In genomic region chr21:36060159-36060921, GRCh38 we compare ENCODE assay signal across 8 cellular contexts. TPM values are rescaled to one million over a fixed set of nuclear protein-coding genes. Genes with fewer than 3 reads are reported as not detected.
DNase-seq lines count a peak whose midpoint lies in the region; TF ChIP-seq lines count a peak whose summit lies in the region.

SETD4 (minus strand) TSS chr21:36060526; CDS start chr21:36058888, 1,638 bp downstream.

- DNase-seq in ELR (ENCODE audit: low read depth) (peak; percentile 94), H9 (peak; percentile 94), MG63 (peak; percentile 92), SHP77 treated with DMSO at 0.1 percent for 48 hours (lab: John Stamatoyannopoulos, UW) (peak; percentile 85), fibroblast of villous mesenchyme (ENCODE audit: low read depth) (peak; percentile 91), neural crest cell (ENCODE audit: low read depth, low spot score) (peak; percentile 91)
- peak; percentile 98 for DNase-seq in activated effector memory CD4-positive, alpha-beta T cell treated with anti-CD3 and anti-CD28 coated beads, Interleukin-2, amount 50 U/mL, for 16 hours

- H3K4me1 ChIP-seq in H9 (ENCODE audit: insufficient read depth, low read length) (0 out of 2 replicates have a peak, but pooled peaks cover 3% of the 10 kb centered on the region), stomach smooth muscle (ENCODE audit: control insufficient read depth, insufficient read depth, low read length) (peaks cover 10% of the 10 kb centered on the region)

- no peaks in the 10 kb centered on the region for H4K20me1 ChIP-seq in H9 (ENCODE audit: control insufficient read depth, insufficient read depth, insufficient read length)

- no CpG with 5 or more reads among the region's 57 CpGs for WGBS in H9 (ENCODE audit: extremely low coverage, insufficient read length, low lambda C conversion rate)

- H3K9me3 Mint-ChIP-seq in H9, result no peaks in the 10 kb centered on the region; a peak in 1 of 5 replicates
- no peaks in the 10 kb centered on the region for H3K9me3 Mint-ChIP-seq in neural crest cell

- H3K23me2 ChIP-seq in H9 (ENCODE audit: insufficient read length, low read depth, low read length, poor library complexity, severe bottlenecking), result peaks cover 7% of the 10 kb centered on the region

- peaks cover 20 to 25% of the 10 kb centered on the region in 2 experiments for H3K4me1 Mint-ChIP-seq in H9
- H3K4me1 Mint-ChIP-seq in neural crest cell, result peaks cover 25% of the 10 kb centered on the region

- H3K27me3 Mint-ChIP-seq in H9 (ENCODE audit: low read depth) (no peaks in the 10 kb centered on the region; the same call in 1 of the 2 replicates), neural crest cell (ENCODE audit: low read depth) (peaks cover 18% of the 10 kb centered on the region)

- peaks cover 4% of the 10 kb centered on the region; the same call in 1 of the 2 replicates for H3K79me2 ChIP-seq in H9 (ENCODE audit: insufficient read depth, low read length)

- H3K56ac ChIP-seq in H9 (ENCODE audit: insufficient read length, low read depth, low read length), result no peak within 1 kb of the TSS

- H2BK12ac ChIP-seq in H9 (ENCODE audit: insufficient read length, low read depth, low read length), result no peak within 1 kb of the TSS

- peak within 1 kb of the TSS; percentile 85 for H3K18ac ChIP-seq in H9 (ENCODE audit: insufficient read length, low read depth, low read length)

- H2AFZ ChIP-seq in H9 (ENCODE audit: low read length), result no peak within 1 kb of the TSS

- H2BK120ac ChIP-seq in H9 (ENCODE audit: low read depth, low read length, poor library complexity, severe bottlenecking), result peak within 1 kb of the TSS; percentile 53

- H3K4me2 ChIP-seq in H9 (ENCODE audit: insufficient read depth, insufficient read length, low read length), result peak within 1 kb of the TSS; percentile 84

- H3K27ac Mint-ChIP-seq in H9 (peak within 1 kb of the TSS; percentile 87 to 97 (median 95)), neural crest cell (ENCODE audit: unreplicated experiment) (peak within 1 kb of the TSS; percentile 97)

- peak within 1 kb of the TSS; percentile 76 for H3K14ac ChIP-seq in H9 (ENCODE audit: insufficient read depth, low read length)

- peaks cover 30 to 35% (median 34%) of the 10 kb centered on the region in 3 experiments; a peak in 6 of 7 replicates for H3K36me3 Mint-ChIP-seq in H9 (ENCODE audit: insufficient read depth in 1 of 3, low read depth in 3 of 3)
- H3K36me3 Mint-ChIP-seq in neural crest cell (ENCODE audit: low read depth), result peaks cover 15% of the 10 kb centered on the region

- H4K5ac ChIP-seq in H9 (ENCODE audit: insufficient read length, low read depth, low read length), result no peak within 1 kb of the TSS

- H4K91ac ChIP-seq in H9 (ENCODE audit: insufficient read length, low read depth, low read length), result no peak within 1 kb of the TSS

- H3K79me1 ChIP-seq in H9 (ENCODE audit: insufficient read depth, low read depth, low read length, poor library complexity, severe bottlenecking), result no peaks in the 10 kb centered on the region

- H3K9me3 ChIP-seq in H9 (ENCODE audit: control insufficient read depth, low read depth, low read length) (no peaks in the 10 kb centered on the region), MG63 (no peaks in the 10 kb centered on the region), stomach smooth muscle (ENCODE audit: control insufficient read depth in 2 of 2, low read length in 2 of 2) (no peaks in the 10 kb centered on the region)

- H3K4me3 ChIP-seq in MG63, result peak within 1 kb of the TSS; percentile 72
- peak within 1 kb of the TSS; percentile 71 for H3K4me3 ChIP-seq in fibroblast of villous mesenchyme (ENCODE audit: low read depth, low read length)
- H3K4me3 ChIP-seq in stomach smooth muscle (ENCODE audit: low read length in 2 of 2), result peak within 1 kb of the TSS; percentile 99

- H4K8ac ChIP-seq in H9 (replicated peaks; ENCODE audit: insufficient read length, low read depth, low read length), result no peak within 1 kb of the TSS

- H3K27ac ChIP-seq in H9 (ENCODE audit: insufficient read length, low read depth, low read length) (peak within 1 kb of the TSS; percentile 73), stomach smooth muscle (ENCODE audit: low read length) (peak within 1 kb of the TSS; percentile 89)

- H3K36me3 ChIP-seq in MG63, result peaks cover 36% of the 10 kb centered on the region
- peaks cover 18 to 22% of the 10 kb centered on the region in 2 donors for H3K36me3 ChIP-seq in stomach smooth muscle (ENCODE audit: control insufficient read depth in 2 of 2, insufficient read depth in 2 of 2, low read length in 2 of 2)

- H3K9ac ChIP-seq in H9 (ENCODE audit: extremely low read depth, insufficient read length, low read length) (peak within 1 kb of the TSS; percentile 63), stomach smooth muscle (ENCODE audit: low read length in 2 of 2) (peak within 1 kb of the TSS; percentile 84 to 85)

- H2BK15ac ChIP-seq in H9 (ENCODE audit: low read depth, low read length), result no peak within 1 kb of the TSS

- no peak within 1 kb of the TSS for H3K4ac ChIP-seq in H9 (ENCODE audit: low read depth, low read length)

- H3K27me3 ChIP-seq in H9 (ENCODE audit: insufficient read depth, low read length), result no peaks in the 10 kb centered on the region
- no peaks in the 10 kb centered on the region for H3K27me3 ChIP-seq in MG63
- H3K27me3 ChIP-seq in stomach smooth muscle (ENCODE audit: control insufficient read depth in 1 of 2, insufficient read depth in 2 of 2, low read length in 2 of 2), result no peaks in the 10 kb centered on the region

- TF ChIP-seq CTCF in H9 (conservative IDR thresholded peaks at IDR 0.05), result no peak
- no peak for TF ChIP-seq CTCF in fibroblast of villous mesenchyme (IDR thresholded peaks at IDR 0.05; ENCODE audit: insufficient read depth, low read depth, low read length)
- no peak for TF ChIP-seq CTCF in neural crest cell (conservative IDR thresholded peaks at IDR 0.05)

- H3T11ph ChIP-seq in H9 (ENCODE audit: low read length), result no peak within 1 kb of the TSS

- H3K23ac ChIP-seq in H9 (ENCODE audit: insufficient read length, low read depth, low read length), result no peak within 1 kb of the TSS

- H3K4me3 Mint-ChIP-seq in H9 (peak within 1 kb of the TSS; percentile 90 to 94), neural crest cell (peak within 1 kb of the TSS; percentile 99)

- no peak within 1 kb of the TSS for H2BK5ac ChIP-seq in H9 (ENCODE audit: insufficient read length, low read length)

- no peak within 1 kb of the TSS for H2AK5ac ChIP-seq in H9 (ENCODE audit: insufficient read length, low read length)

- H2BK20ac ChIP-seq in H9 (ENCODE audit: low read depth, low read length, poor library complexity, severe bottlenecking), result no peak within 1 kb of the TSS

RNA-seq across cellular contexts. Expression of gene SETD4, which starts in this region (rescaled TPM):
- 49.9 and 52.5 TPM in 2 replicates for total RNA-seq in H9 (2021)
- 7.6 and 12.1 TPM in 2 replicates for total RNA-seq in MG63 (2014; rRNA removed; shearing (Covaris generic); ENCODE audit: low replicate concordance)
- total RNA-seq in fibroblast of villous mesenchyme, result 15.1 and 16.1 TPM in 2 replicates
- 26.0 and 28.4 TPM in 2 replicates for total RNA-seq in neural crest cell

Comparison
In these comparisons a context has a peak if more than half of its experiments do, and no peak if none do; other contexts are left out.
1. Peak in every context shown above with its lines: DNase-seq, H3K4me3 ChIP-seq and H3K27ac ChIP-seq.